In genomic region chr3:125118600-125118999, GRCh38 we compare ENCODE assay signal across 15 cellular contexts.
"Had no signal": no experiment of that assay in that cellular context is flagged by ENCODE, and none has a peak within 500 bp of the region (broad histone marks: within the 10 kb centered on the region; RNA-seq: fewer than 3 reads in every experiment).

No MANE protein-coding gene starts in this region.

- H3K4me1 ChIP-seq: right lobe of liver had no signal

- H3K27me3 ChIP-seq: esophagus squamous epithelium, right lobe of liver, tibial artery, uterus had no signal

- H3K9me3 Mint-ChIP-seq: activated naive CD4-positive, alpha-beta T cell treated with anti-CD3 and anti-CD28 coated beads, Interleukin-2, amount 10 ng/mL, durations not matched to agents 7 days and 5 days; activated T-helper 17 cell treated with anti-CD3 and anti-CD28 coated beads, Interleukin-2, amount 50 U/mL, for 72 hours; WTC11 had no signal

- H3K36me3 ChIP-seq: cardiac muscle cell, esophagus squamous epithelium, right lobe of liver, tibial artery, uterus had no signal

- H3K4me3 ChIP-seq: cardiac muscle cell, esophagus squamous epithelium, right lobe of liver, tibial artery, uterus had no signal

- DNase-seq: activated CD4-positive, alpha-beta T cell treated with anti-CD3 and anti-CD28 coated beads for 48 hours; activated CD8-positive, alpha-beta memory T cell treated with anti-CD3 and anti-CD28 coated beads for 24 hours; activated naive CD4-positive, alpha-beta T cell treated with anti-CD3 and anti-CD28 coated beads, Interleukin-2, amount 10 ng/mL, durations not matched to agents 7 days and 5 days; esophagus squamous epithelium; hippocampal formation; kidney; left ventricle myocardium superior; right lobe of liver; T-helper 2 cell; tibial artery; uterus had no signal

- H3K4me3 Mint-ChIP-seq: activated naive CD4-positive, alpha-beta T cell treated with anti-CD3 and anti-CD28 coated beads, Interleukin-2, amount 10 ng/mL, durations not matched to agents 7 days and 5 days; activated T-helper 17 cell treated with anti-CD3 and anti-CD28 coated beads, Interleukin-2, amount 50 U/mL, for 72 hours; memory B cell; WTC11 had no signal

- H3K27me3 Mint-ChIP-seq: memory B cell had no signal

- H3K27ac ChIP-seq: cardiac muscle cell, right lobe of liver, uterus had no signal

- H3K36me3 Mint-ChIP-seq: activated naive CD4-positive, alpha-beta T cell treated with anti-CD3 and anti-CD28 coated beads, Interleukin-2, amount 10 ng/mL, durations not matched to agents 7 days and 5 days had no signal

- H3K9me3 ChIP-seq: esophagus squamous epithelium, right lobe of liver, tibial artery, uterus had no signal

- ATAC-seq: activated T-helper 17 cell treated with anti-CD3 and anti-CD28 coated beads, Interleukin-2, amount 50 U/mL, for 72 hours; left ventricle myocardium superior; right lobe of liver; WTC11 had no signal

- H3K27ac Mint-ChIP-seq: activated T-helper 17 cell treated with anti-CD3 and anti-CD28 coated beads, Interleukin-2, amount 50 U/mL, for 72 hours; WTC11 had no signal
